In the genomic region with DNA sequence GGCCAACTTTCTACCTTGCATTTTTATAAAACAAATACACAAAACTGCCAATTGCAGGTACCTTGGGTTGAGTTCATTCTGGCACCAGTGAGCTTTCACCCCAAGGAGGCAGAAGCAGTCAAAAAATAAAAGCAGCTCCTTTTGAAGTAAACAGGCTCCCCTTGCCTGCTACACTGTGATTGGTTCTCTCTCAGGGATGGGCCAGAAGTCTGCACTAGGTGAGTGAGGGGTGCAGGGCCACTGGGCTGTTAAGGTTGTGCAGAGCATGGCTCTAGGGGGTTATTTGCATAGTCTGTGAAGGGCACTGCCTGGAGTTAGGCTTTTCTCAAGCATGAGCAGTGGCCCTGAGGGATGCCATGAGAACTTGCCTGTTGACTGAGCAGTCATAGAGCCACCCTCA, we compare ENCODE assay signal across 24 cellular contexts. TPM values are rescaled to one million over a fixed set of nuclear protein-coding genes. Genes with fewer than 3 reads are reported as not detected.
DNase-seq lines count a peak whose midpoint lies in the region; ATAC-seq and TF ChIP-seq lines count a peak whose summit lies in the region.
"Had no signal": no experiment of that assay in that cellular context is flagged by ENCODE, and none has a peak within 500 bp of the region (broad histone marks: within the 10 kb centered on the region; RNA-seq: fewer than 3 reads in every experiment).

No MANE protein-coding gene starts in this region.

- BruUV-seq in MCF 10A (replicated peaks; lab: Mats Ljungman, UMichigan): no TSS peak

- peaks cover 27% of the 10 kb centered on the region for H3K4me1 Mint-ChIP-seq in MCF 10A (ENCODE audit: insufficient read depth, unreplicated experiment)
- H3K4me1 Mint-ChIP-seq: activated naive CD8-positive, alpha-beta T cell treated with anti-CD3 and anti-CD28 coated beads for 36 hours; activated T-helper 17 cell treated with anti-CD3 and anti-CD28 coated beads, Interleukin-2, amount 50 U/mL, for 72 hours had no signal

- H3K36me3 ChIP-seq in gastroesophageal sphincter: peaks cover 0 to 1% of the 10 kb centered on the region in 2 donors
- H3K36me3 ChIP-seq: BE2C, pancreas, transverse colon had no signal

- POLR2A ChIA-PET in MCF 10A (lab: Yijun Ruan, JAX): interaction anchor here (0.7 to 5.3 kb wide), 12 partner anchors 11 to 126 kb away, joined by 3 to 121 read pairs (median 6); a partner anchor contains a TSS

- intact Hi-C loops in MCF 10A (cut with micrococcal nuclease): loop anchor here (2.0 kb wide), 1 partner anchor 125 kb away; a partner anchor contains a TSS

- TF ChIP-seq CTCF in MCF 10A (IDR thresholded peaks at IDR 0.05; ENCODE audit: unreplicated experiment) (no peak), gastroesophageal sphincter (IDR thresholded peaks at IDR 0.05) (no peak)

- peaks cover 18 to 43% (median 22%) of the 10 kb centered on the region in 3 donors for H3K4me1 ChIP-seq in gastroesophageal sphincter

- H3K27me3 Mint-ChIP-seq in MCF 10A (ENCODE audit: insufficient read depth, unreplicated experiment): no peaks in the 10 kb centered on the region

- no peaks in the 10 kb centered on the region for H3K27me3 ChIP-seq in gastroesophageal sphincter
- H3K27me3 ChIP-seq: BE2C, body of pancreas, pancreas, transverse colon had no signal

- peaks cover 22% of the 10 kb centered on the region for H3K36me3 Mint-ChIP-seq in MCF 10A (ENCODE audit: insufficient read depth, unreplicated experiment)
- H3K36me3 Mint-ChIP-seq: activated naive CD8-positive, alpha-beta T cell treated with anti-CD3 and anti-CD28 coated beads for 36 hours had no signal

- peak overlapping the region; percentile 68 for H3K4me3 Mint-ChIP-seq in MCF 10A (ENCODE audit: unreplicated experiment)
- H3K4me3 Mint-ChIP-seq: activated naive CD8-positive, alpha-beta T cell treated with anti-CD3 and anti-CD28 coated beads for 36 hours; activated T-helper 17 cell treated with anti-CD3 and anti-CD28 coated beads, Interleukin-2, amount 50 U/mL, for 72 hours had no signal

- H3K27ac Mint-ChIP-seq in MCF 10A (ENCODE audit: low read depth, unreplicated experiment): peak overlapping the region; percentile 100
- H3K27ac Mint-ChIP-seq: activated naive CD8-positive, alpha-beta T cell treated with anti-CD3 and anti-CD28 coated beads for 36 hours; activated T-helper 17 cell treated with anti-CD3 and anti-CD28 coated beads, Interleukin-2, amount 50 U/mL, for 72 hours had no signal

- no peak for ATAC-seq in gastroesophageal sphincter
- ATAC-seq: body of pancreas had no signal

- peak; percentile 42 for DNase-seq in DMS 273 (lab: John Stamatoyannopoulos, UW; ENCODE audit: unreplicated experiment)
- DNase-seq in DMS 273 treated with DMSO at 0.1 percent for 48 hours (lab: John Stamatoyannopoulos, UW): no peak
- DNase-seq in MCF 10A (ENCODE audit: unreplicated experiment): peak; percentile 11
- no peak for DNase-seq in substantia nigra (lab: John Stamatoyannopoulos, UW)
- no peak for DNase-seq in stimulated activated CD8-positive, alpha-beta memory T cell treated with anti-CD3 and anti-CD28 coated beads, Interleukin-4, amount 100 ng/mL, for 48 hours
- no peak for DNase-seq in mucosa of gallbladder (ENCODE audit: low spot score)
- no peak for DNase-seq in T-helper 1 cell
- DNase-seq: activated CD4-positive, CD25-positive, alpha-beta regulatory T cell treated with anti-CD3 and anti-CD28 coated beads, Interleukin-2, amount 50 U/mL, for 72 hours; activated naive CD8-positive, alpha-beta T cell treated with anti-CD3 and anti-CD28 coated beads for 36 hours; BE2C; NCI-H1436 treated with DMSO at 0.1 percent for 48 hours; NCI-H226; stimulated activated naive CD4-positive, alpha-beta T cell; T1000 had no signal

- CTCF ChIA-PET in MCF 10A (lab: Yijun Ruan, JAX): interaction anchor here (5.0 to 5.4 kb wide), 2 partner anchors 11 to 79 kb away, joined by 51 to 71 read pairs; no protein-coding TSS in a partner anchor

- TF ChIP-seq EP300 in gastroesophageal sphincter (IDR thresholded peaks at IDR 0.05): no peak

- H3K9me3 Mint-ChIP-seq in MCF 10A (ENCODE audit: unreplicated experiment): no peaks in the 10 kb centered on the region
- H3K9me3 Mint-ChIP-seq: activated naive CD8-positive, alpha-beta T cell treated with anti-CD3 and anti-CD28 coated beads for 36 hours; activated T-helper 17 cell treated with anti-CD3 and anti-CD28 coated beads, Interleukin-2, amount 50 U/mL, for 72 hours had no signal

- H3K4me3 ChIP-seq in gastroesophageal sphincter: no peak overlapping the region
- H3K4me3 ChIP-seq: body of pancreas, GM12878, pancreas had no signal

- peak overlapping the region in 3 of 4 donors; percentile 48 to 88 (median 87) for H3K27ac ChIP-seq in gastroesophageal sphincter
- H3K27ac ChIP-seq in substantia nigra (ENCODE audit: low read depth, low read length, poor library complexity, severe bottlenecking): peak overlapping the region; percentile 17
- H3K27ac ChIP-seq: 22Rv1 had no signal

- TF ChIP-seq POLR2A in gastroesophageal sphincter (IDR thresholded peaks at IDR 0.05): no peak

- no peaks in the 10 kb centered on the region for H3K9me3 ChIP-seq in gastroesophageal sphincter
- H3K9me3 ChIP-seq: BE2C, body of pancreas, pancreas, transverse colon had no signal

RNA-seq across cellular contexts. Expression of a gene that starts 39.1 kb away (rescaled TPM):
- total RNA-seq in MCF 10A (2022): 6.1 and 7.2 TPM in 2 replicates
- 1 to 10 TPM in 2 of 4 donors, under 1 TPM in 2; 0.27 to 2.5 (median 1.1) TPM for total RNA-seq in gastroesophageal sphincter
- 0.37 TPM for total RNA-seq in mucosa of gallbladder
- total RNA-seq: activated CD8-positive, alpha-beta memory T cell treated with anti-CD3 and anti-CD28 coated beads for 36 hours; activated naive CD8-positive, alpha-beta T cell treated with anti-CD3 and anti-CD28 coated beads for 36 hours; activated T-helper 17 cell treated with anti-CD3 and anti-CD28 coated beads, Interleukin-2, amount 50 U/mL, for 72 hours; body of pancreas; glomerular endothelial cell; GM12878; left ventricle myocardium superior; pancreas; transverse colon had no signal

RNA-seq across cellular contexts. Expression of a gene that starts 59.0 kb away (rescaled TPM):
- total RNA-seq in MCF 10A (2022) (61.2 and 88.7 TPM in 2 replicates), gastroesophageal sphincter (100 to 1,000 TPM in 1 of 4 donors, 10 to 100 TPM in 3; 39.4 to 106 (median 99.2) TPM), mucosa of gallbladder (4.6 TPM)

Comparison
In these comparisons a context has a peak if more than half of its experiments do, and no peak if none do; other contexts are left out.
1. DNase-seq: peak in DMS 273 (single experiment) and MCF 10A (single experiment); none in DMS 273 treated with DMSO at 0.1 percent for 48 hours (single experiment), substantia nigra (0 of 49), stimulated activated CD8-positive, alpha-beta memory T cell treated with anti-CD3 and anti-CD28 coated beads, Interleukin-4, amount 100 ng/mL, for 48 hours (single experiment), mucosa of gallbladder (single experiment) and T-helper 1 cell (0 of 5).